7 cellular contexts compared by ENCODE assay signal in the genomic region with DNA sequence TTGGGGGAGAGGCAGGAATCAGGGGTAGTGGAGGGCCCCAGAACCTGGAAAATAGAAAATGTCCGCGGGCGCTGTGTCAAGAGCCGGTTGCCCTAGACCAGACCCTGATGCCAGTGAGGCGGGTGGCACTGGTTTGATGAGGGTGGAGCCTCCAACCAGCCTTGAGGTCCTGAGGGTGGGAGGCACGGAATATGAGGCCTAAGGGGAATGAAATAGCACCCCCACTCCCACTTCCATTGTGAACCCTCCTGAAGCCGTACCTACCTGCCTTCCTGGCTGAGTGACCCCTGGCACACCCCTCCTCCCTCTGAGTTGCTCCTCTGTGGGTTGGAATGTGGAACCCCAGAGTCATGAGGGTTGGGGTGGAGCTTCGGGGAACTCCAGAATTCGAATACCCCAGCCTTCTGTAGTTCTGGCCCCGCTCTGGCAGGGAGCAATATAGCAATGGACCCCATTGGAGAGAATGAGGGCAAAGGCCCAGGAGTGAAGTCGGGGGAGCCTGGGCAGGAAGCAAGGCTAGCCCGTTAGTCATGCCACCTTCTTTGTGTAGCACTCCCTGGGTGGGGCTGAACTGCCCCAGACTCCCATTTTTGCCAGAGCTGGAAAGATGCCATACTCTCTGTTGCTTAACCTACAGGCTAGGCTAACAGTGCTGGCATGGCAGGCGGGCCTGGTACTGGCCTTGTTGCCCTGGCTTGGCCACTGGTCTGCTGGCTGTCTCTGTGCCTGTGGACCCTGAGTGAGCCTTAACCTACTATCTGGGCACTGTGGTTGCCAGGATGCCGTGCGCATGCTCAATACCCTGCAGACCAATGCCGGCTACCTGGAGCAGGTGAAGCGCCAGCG. TPM values are rescaled to one million over a fixed set of nuclear protein-coding genes. Genes with fewer than 3 reads are reported as not detected.
DNase-seq lines count a peak whose midpoint lies in the region; ATAC-seq and TF ChIP-seq lines count a peak whose summit lies in the region.

No MANE protein-coding gene starts in this region.

- 35 to 39% methylated on average over 16 to 18 of the region's 18 CpGs for WGBS in body of pancreas, 2 donors

- intact Hi-C loops in body of pancreas (cut with DNase I): no loop called here

- peaks cover 2 to 10% of the 10 kb centered on the region in 2 donors for H3K36me3 ChIP-seq in body of pancreas (replicated peaks in 1 of 2; ENCODE audit: insufficient read depth in 1 of 2, low read depth in 2 of 2)

- peak overlapping the region; percentile 48 to 59 for H3K4me3 ChIP-seq in body of pancreas

- peak in 1 of 3 donors; percentile 8 for TF ChIP-seq POLR2A in body of pancreas (IDR thresholded peaks at IDR 0.05)

- H3K27ac ChIP-seq in body of pancreas (peak overlapping the region; percentile 94 to 96 (median 96)), layer of hippocampus (ENCODE audit: low read depth, low read length) (peak overlapping the region; percentile 73)

- peak; percentile 9 for ATAC-seq in GM18498 (IDR thresholded peaks at IDR 0.05; ENCODE audit: unreplicated experiment)
- no peak for ATAC-seq in body of pancreas
- no peak for ATAC-seq in HG03457 (IDR thresholded peaks at IDR 0.05; ENCODE audit: unreplicated experiment)

- TF ChIP-seq CTCF in body of pancreas (IDR thresholded peaks at IDR 0.05): no peak

- H3K4me1 ChIP-seq in body of pancreas: peaks cover 58% of the 10 kb centered on the region

- no peaks in the 10 kb centered on the region for H3K9me3 ChIP-seq in body of pancreas

- peak; percentile 86 for DNase-seq in NCI-H226
- peak in 3 of 4 donors; percentile 37 to 70 (median 48) for DNase-seq in body of pancreas
- peak; percentile 33 for DNase-seq in stromal cell of bone marrow (ENCODE audit: low read depth)
- no peak for DNase-seq in NCI-H526 treated with DMSO at 0.1 percent for 48 hours (lab: John Stamatoyannopoulos, UW)

- no peaks in the 10 kb centered on the region for H3K27me3 ChIP-seq in body of pancreas
- H3K27me3 ChIP-seq in layer of hippocampus (ENCODE audit: control insufficient read depth, insufficient read depth, low read length): no peaks in the 10 kb centered on the region

RNA-seq across cellular contexts. Expression of a gene that starts 1.0 kb away (rescaled TPM):
- 10 to 100 TPM; 58.4 to 80.4 TPM for total RNA-seq in body of pancreas

RNA-seq across cellular contexts. Expression of a gene that starts 17.9 kb away (rescaled TPM):
- total RNA-seq in body of pancreas: 10 to 100 TPM; 51.4 to 58.7 TPM

RNA-seq across cellular contexts. Expression of a gene that starts 25.3 kb away (rescaled TPM):
- 1 to 10 TPM; 3.3 to 4.2 TPM for total RNA-seq in body of pancreas

RNA-seq across cellular contexts. Expression of a gene that starts 50.7 kb away (rescaled TPM):
- 10 to 100 TPM; 20.2 to 26.7 TPM for total RNA-seq in body of pancreas
